Comparison of ENCODE assay signal across 11 cellular contexts in genomic region chr9:124279531-124280175, GRCh38. TPM values are rescaled to one million over a fixed set of nuclear protein-coding genes. Genes with fewer than 3 reads are reported as not detected.
DNase-seq lines count a peak whose midpoint lies in the region; ATAC-seq, FAIRE-seq and TF ChIP-seq lines count a peak whose summit lies in the region.
"Had no signal": no experiment of that assay in that cellular context is flagged by ENCODE, and none has a peak within 500 bp of the region (broad histone marks: within the 10 kb centered on the region; RNA-seq: fewer than 3 reads in every experiment).

No MANE protein-coding gene starts in this region.

- H3K4me2 ChIP-seq in keratinocyte (ENCODE audit: control insufficient read depth, extremely low read depth, insufficient read depth, low read depth, low read length), result peak overlapping the region; percentile 73

- no peaks in the 10 kb centered on the region for H3K9me3 Mint-ChIP-seq in Calu3 (ENCODE audit: low read depth, unreplicated experiment)
- H3K9me3 Mint-ChIP-seq: central memory CD8-positive, alpha-beta T cell had no signal

- no peaks in the 10 kb centered on the region for H3K27me3 Mint-ChIP-seq in Calu3 (ENCODE audit: unreplicated experiment)
- H3K27me3 Mint-ChIP-seq: central memory CD8-positive, alpha-beta T cell had no signal

- dilution Hi-C loops in keratinocyte (cut with MboI; ENCODE audit: extremely low pct_ligation_motif_present, low sequenced_read_pairs), result no loop called here

- H3K36me3 ChIP-seq in keratinocyte (ENCODE audit: control insufficient read depth in 2 of 2, extremely low read depth in 1 of 2, insufficient read depth in 2 of 2, low read length in 2 of 2) (peaks cover 1 to 8% of the 10 kb centered on the region in 2 experiments), skeletal muscle tissue (ENCODE audit: control insufficient read depth in 3 of 3, insufficient read depth in 3 of 3, low read length in 3 of 3) (no peaks in the 10 kb centered on the region)

- no peaks in the 10 kb centered on the region for H3K27me3 ChIP-seq in keratinocyte (ENCODE audit: control insufficient read depth, extremely low read depth, insufficient read depth, low read length)
- no peaks in the 10 kb centered on the region for H3K27me3 ChIP-seq in skeletal muscle tissue (ENCODE audit: control insufficient read depth in 3 of 3, insufficient read depth in 3 of 3, low read length in 3 of 3)

- ATAC-seq in GM18858 (IDR thresholded peaks at IDR 0.05; ENCODE audit: unreplicated experiment), result no peak

- peak overlapping the region; percentile 65 for H3K27ac ChIP-seq in keratinocyte (ENCODE audit: control insufficient read depth, insufficient read depth, low read length)
- H3K27ac ChIP-seq in skeletal muscle tissue (ENCODE audit: low read depth, low read length), result peak overlapping the region; percentile 34

- no TSS peak for BruUV-seq in Calu3 (replicated peaks; lab: Mats Ljungman, UMichigan)

- peak overlapping the region; percentile 58 for H3K27ac Mint-ChIP-seq in Calu3 (ENCODE audit: unreplicated experiment)

- H3K4me3 ChIP-seq in keratinocyte (ENCODE audit: control insufficient read depth in 2 of 3, extremely low read depth in 1 of 3, insufficient read depth in 2 of 3, low read depth in 1 of 3, low read length in 3 of 3) (peak overlapping the region in 1 of 3 experiments; percentile 4), skeletal muscle tissue (ENCODE audit: low read length in 3 of 3) (no peak overlapping the region)

- peaks cover 92% of the 10 kb centered on the region for H3K79me2 ChIP-seq in keratinocyte (ENCODE audit: control insufficient read depth, insufficient read depth, low read length)

- H3K9me1 ChIP-seq in keratinocyte (ENCODE audit: control insufficient read depth, extremely low read depth, insufficient read depth, low read length), result peaks cover 3% of the 10 kb centered on the region

- TF ChIP-seq CTCF in Calu3 (IDR thresholded peaks at IDR 0.05; ENCODE audit: unreplicated experiment) (no peak), keratinocyte (optimal IDR thresholded peaks at IDR 0.05 in 1 of 3, IDR thresholded peaks at IDR 0.05 in 1 of 3, conservative IDR thresholded peaks at IDR 0.05 in 1 of 3; ENCODE audit: extremely low read depth in 1 of 3, insufficient read depth in 2 of 3, low read length in 3 of 3) (no peak)

- H3K36me3 Mint-ChIP-seq in Calu3 (ENCODE audit: insufficient read depth, unreplicated experiment), result peaks cover 12% of the 10 kb centered on the region

- FAIRE-seq in keratinocyte (lab: Jason Lieb, UNC), result peak; percentile 92

- no peak overlapping the region for H3K4me3 Mint-ChIP-seq in Calu3 (ENCODE audit: low read depth, unreplicated experiment)
- H3K4me3 Mint-ChIP-seq: central memory CD8-positive, alpha-beta T cell had no signal

- peak overlapping the region; percentile 63 for H3K9ac ChIP-seq in keratinocyte (ENCODE audit: control insufficient read depth, extremely low read depth, insufficient read depth, low read length)
- H3K9ac ChIP-seq in skeletal muscle tissue (ENCODE audit: low read depth in 1 of 3, low read length in 3 of 3), result no peak overlapping the region

- H3K9me3 ChIP-seq in keratinocyte (ENCODE audit: control insufficient read depth, low read depth, low read length) (no peaks in the 10 kb centered on the region), skeletal muscle tissue (ENCODE audit: control insufficient read depth in 3 of 3, low read length in 3 of 3) (no peaks in the 10 kb centered on the region)

- H4K20me1 ChIP-seq in keratinocyte (ENCODE audit: control insufficient read depth, extremely low read depth, insufficient read depth, low read length), result peaks cover 2% of the 10 kb centered on the region

- H3K4me1 Mint-ChIP-seq in Calu3 (ENCODE audit: low read depth, unreplicated experiment), result peaks cover 34% of the 10 kb centered on the region

- intact Hi-C loops in Calu3 (cut with micrococcal nuclease; ENCODE audit: unreplicated experiment), result no loop called here

- CTCF ChIA-PET in Calu3 (lab: Charles Lee), result no interaction called here

- H3K4me1 ChIP-seq in keratinocyte (ENCODE audit: control insufficient read depth, extremely low read depth, insufficient read depth, low read length) (peaks cover 22% of the 10 kb centered on the region), skeletal muscle tissue (ENCODE audit: control insufficient read depth in 3 of 3, insufficient read depth in 3 of 3, low read length in 3 of 3) (peaks cover 38 to 44% (median 44%) of the 10 kb centered on the region in 3 donors)

- H2AFZ ChIP-seq in keratinocyte (ENCODE audit: control insufficient read depth, low read length), result no peak overlapping the region

- DNase-seq in Calu3 (no peak), amniotic epithelial cell (ENCODE audit: low read depth) (peak; percentile 14), keratinocyte (ENCODE audit: low read depth, low spot score) (peak; percentile 79), NCI-H82 (lab: John Stamatoyannopoulos, UW) (no peak), activated T-cell treated with anti-CD3 and anti-CD28 coated beads for 4 hours (no peak), AML-193 (lab: John Stamatoyannopoulos, UW) (no peak)
- DNase-seq: activated CD8-positive, alpha-beta memory T cell treated with anti-CD3 and anti-CD28 coated beads, Interleukin-2, amount 50 U/mL, for 48 hours; NCI-H510A had no signal

RNA-seq across cellular contexts. Expression of gene NEK6, which starts 21.9 kb away (rescaled TPM):
- 42.2 and 43.0 TPM in 2 replicates for total RNA-seq in Calu3 (2022)
- 43.5 to 62.3 TPM (median 56.4 TPM) in 3 replicates for polyA plus RNA-seq in keratinocyte
- polyA plus RNA-seq in keratinocyte (2011; ENCODE audit: low read depth), result 23.6 TPM
- polyA plus RNA-seq in keratinocyte (2011; cell fraction: cytosol; rRNA removed), result 44.1 and 60.2 TPM in 2 replicates
- 39.8 and 44.0 TPM in 2 replicates for polyA plus RNA-seq in keratinocyte (2011; cell fraction: nucleus; rRNA removed)
- polyA plus RNA-seq in keratinocyte (2012; ENCODE audit: low replicate concordance), result 12.1 and 37.2 TPM in 2 replicates
- 74.9 to 81.9 TPM (median 80.8 TPM) in 3 replicates for polyA minus RNA-seq in keratinocyte
- polyA minus RNA-seq in keratinocyte (2011; cell fraction: cytosol; rRNA and poly(A)+ RNA removed), result 36.8 TPM
- 15.7 and 27.1 TPM in 2 replicates for polyA minus RNA-seq in keratinocyte (2011; cell fraction: nucleus; rRNA and poly(A)+ RNA removed)
- total RNA-seq in skeletal muscle tissue, result 15.7 TPM

Comparison
In these comparisons a context has a peak if more than half of its experiments do, and no peak if none do; other contexts are left out.
1. DNase-seq: peak in amniotic epithelial cell (single experiment) and keratinocyte (single experiment); none in Calu3 (single experiment), NCI-H82 (single experiment), activated T-cell treated with anti-CD3 and anti-CD28 coated beads for 4 hours (single experiment) and AML-193 (0 of 2).